In genomic region chr6:127255286-127255685, GRCh38 we compare ENCODE assay signal across 37 cellular contexts.
"Had no signal": no experiment of that assay in that cellular context is flagged by ENCODE, and none has a peak within 500 bp of the region (broad histone marks: within the 10 kb centered on the region; RNA-seq: fewer than 3 reads in every experiment).

No MANE protein-coding gene starts in this region.

- H3K9me3 Mint-ChIP-seq: activated B cell treated with CpG ODN at 0.5 μM for 24 hours; activated CD4-positive, alpha-beta memory T cell treated with anti-CD3 and anti-CD28 coated beads for 36 hours; activated CD8-positive, alpha-beta T cell treated with anti-CD3 and anti-CD28 coated beads for 36 hours; activated naive CD4-positive, alpha-beta T cell treated with anti-CD3 and anti-CD28 coated beads for 36 hours; activated naive CD4-positive, alpha-beta T cell treated with anti-CD3 and anti-CD28 coated beads, Interleukin-2, amount 50 U/mL, for 72 hours; activated naive CD8-positive, alpha-beta T cell treated with anti-CD3 and anti-CD28 coated beads for 36 hours; activated T-cell treated with anti-CD3 and anti-CD28 coated beads, Interleukin-2, amount 50 U/mL, for 4 hours; activated T-cell treated with anti-CD3 and anti-CD28 coated beads, Interleukin-2, amount 50 U/mL, for 72 hours; activated T-helper 1 cell treated with anti-CD3 and anti-CD28 coated beads, Interleukin-12 subunit alpha, Interleukin-12 subunit beta, Interleukin-2, Interleukin-4 antibody, amounts not matched to agents 30 ng/mL and 10 ng/mL and 1 ng/mL, durations not matched to agents 14 hours and 24 hours and 36 hours; activated T-helper 17 cell treated with anti-CD3 and anti-CD28 coated beads, Interleukin-2, amount 50 U/mL, for 72 hours; central memory CD8-positive, alpha-beta T cell; T-helper 1 cell treated with Interleukin-12 subunit alpha and Interleukin-12 subunit beta and Interleukin-4 antibody, amounts not matched to agents 30 μg/mL and 1 μg/mL, for 36 hours; T-helper 2 cell treated with Interferon-gamma antibody and Interleukin-4, amounts not matched to agents 5 μg/mL and 100 μg/mL, for 36 hours had no signal

- H3K27ac ChIP-seq: adrenal gland, body of pancreas, brain microvascular endothelial cell, breast epithelium, VCaP had no signal

- H3K36me3 Mint-ChIP-seq: activated CD4-positive, alpha-beta memory T cell treated with anti-CD3 and anti-CD28 coated beads for 36 hours; activated naive CD4-positive, alpha-beta T cell treated with anti-CD3 and anti-CD28 coated beads, Interleukin-2, amount 50 U/mL, for 72 hours; activated naive CD8-positive, alpha-beta T cell treated with anti-CD3 and anti-CD28 coated beads for 36 hours had no signal

- ATAC-seq: activated CD8-positive, alpha-beta T cell treated with anti-CD3 and anti-CD28 coated beads for 36 hours; activated naive CD4-positive, alpha-beta T cell treated with anti-CD3 and anti-CD28 coated beads, Interleukin-2, amount 50 U/mL, for 72 hours; activated T-cell treated with anti-CD3 and anti-CD28 coated beads, Interleukin-2, amount 50 U/mL, for 4 hours; activated T-cell treated with anti-CD3 and anti-CD28 coated beads, Interleukin-2, amount 50 U/mL, for 72 hours; activated T-helper 17 cell treated with anti-CD3 and anti-CD28 coated beads, Interleukin-2, amount 50 U/mL, for 72 hours; body of pancreas had no signal

- H3K27ac Mint-ChIP-seq: activated B cell treated with CpG ODN at 0.5 μM for 24 hours; activated CD4-positive, alpha-beta memory T cell treated with anti-CD3 and anti-CD28 coated beads for 36 hours; activated CD8-positive, alpha-beta T cell treated with anti-CD3 and anti-CD28 coated beads for 36 hours; activated naive CD4-positive, alpha-beta T cell treated with anti-CD3 and anti-CD28 coated beads for 36 hours; activated naive CD8-positive, alpha-beta T cell treated with anti-CD3 and anti-CD28 coated beads for 36 hours; activated T-cell treated with anti-CD3 and anti-CD28 coated beads, Interleukin-2, amount 50 U/mL, for 72 hours; activated T-helper 1 cell treated with anti-CD3 and anti-CD28 coated beads, Interleukin-12 subunit alpha, Interleukin-12 subunit beta, Interleukin-2, Interleukin-4 antibody, amounts not matched to agents 30 ng/mL and 10 ng/mL and 1 ng/mL, durations not matched to agents 14 hours and 24 hours and 36 hours; activated T-helper 17 cell treated with anti-CD3 and anti-CD28 coated beads, Interleukin-2, amount 50 U/mL, for 72 hours; T-helper 1 cell treated with Interleukin-12 subunit alpha and Interleukin-12 subunit beta and Interleukin-4 antibody, amounts not matched to agents 30 μg/mL and 1 μg/mL, for 36 hours; T-helper 2 cell treated with Interferon-gamma antibody and Interleukin-4, amounts not matched to agents 5 μg/mL and 100 μg/mL, for 36 hours had no signal

- H3K4me1 ChIP-seq: adrenal gland, body of pancreas, breast epithelium had no signal

- H3K27me3 ChIP-seq: adrenal gland, body of pancreas, brain microvascular endothelial cell, breast epithelium had no signal

- H3K27me3 Mint-ChIP-seq: activated naive CD8-positive, alpha-beta T cell treated with anti-CD3 and anti-CD28 coated beads for 36 hours had no signal

- DNase-seq: activated B cell treated with CpG ODN at 0.5 μM for 24 hours; activated CD4-positive, alpha-beta memory T cell treated with anti-CD3 and anti-CD28 coated beads for 36 hours; activated CD4-positive, alpha-beta T cell treated with anti-CD3 and anti-CD28 coated beads for 48 hours; activated CD4-positive, alpha-beta T cell treated with anti-CD3 and anti-CD28 coated beads, Interleukin-2, amount 50 U/mL, for 1 hour; activated CD4-positive, alpha-beta T cell treated with anti-CD3 and anti-CD28 coated beads, Interleukin-2, amount 50 U/mL, for 4 hours; activated CD4-positive, CD25-positive, alpha-beta regulatory T cell treated with anti-CD3 and anti-CD28 coated beads, Interleukin-2, amount 50 U/mL, for 72 hours; activated CD8-positive, alpha-beta memory T cell treated with anti-CD3 and anti-CD28 coated beads, Interleukin-2, amount 50 U/mL, for 4 hours; activated CD8-positive, alpha-beta T cell treated with anti-CD3 and anti-CD28 coated beads for 36 hours; activated effector memory CD4-positive, alpha-beta T cell treated with anti-CD3 and anti-CD28 coated beads, Interleukin-2, amount 50 U/mL, for 16 hours; activated gamma-delta T cell treated with Interleukin-2 at 50 U/mL for 16 hours; activated naive CD4-positive, alpha-beta T cell; activated naive CD4-positive, alpha-beta T cell treated with anti-CD3 and anti-CD28 coated beads for 36 hours; activated naive CD4-positive, alpha-beta T cell treated with anti-CD3 and anti-CD28 coated beads, Interleukin-2, amount 50 U/mL, for 16 hours; activated naive CD8-positive, alpha-beta T cell treated with anti-CD3 and anti-CD28 coated beads for 36 hours; activated T-cell treated with anti-CD3 and anti-CD28 coated beads for 4 hours; activated T-cell treated with anti-CD3 and anti-CD28 coated beads, Interleukin-2, amount 50 U/mL, for 1 hour; activated T-cell treated with anti-CD3 and anti-CD28 coated beads, Interleukin-2, amount 50 U/mL, for 4 hours; activated T-cell treated with anti-CD3 and anti-CD28 coated beads, Interleukin-2, amount 50 U/mL, for 72 hours; adrenal gland; amniotic stem cell; body of pancreas; brain microvascular endothelial cell; caudate nucleus; cerebellar nuclear complex; T-helper 1 cell; T-helper 2 cell; T-helper 9 cell had no signal

- H3K9me3 ChIP-seq: adrenal gland, body of pancreas, breast epithelium had no signal

- H3K4me3 Mint-ChIP-seq: activated B cell treated with CpG ODN at 0.5 μM for 24 hours; activated CD4-positive, alpha-beta memory T cell treated with anti-CD3 and anti-CD28 coated beads for 36 hours; activated CD8-positive, alpha-beta T cell treated with anti-CD3 and anti-CD28 coated beads for 36 hours; activated naive CD4-positive, alpha-beta T cell treated with anti-CD3 and anti-CD28 coated beads for 36 hours; activated naive CD8-positive, alpha-beta T cell treated with anti-CD3 and anti-CD28 coated beads for 36 hours; activated T-cell treated with anti-CD3 and anti-CD28 coated beads, Interleukin-2, amount 50 U/mL, for 4 hours; activated T-cell treated with anti-CD3 and anti-CD28 coated beads, Interleukin-2, amount 50 U/mL, for 72 hours; activated T-helper 1 cell treated with anti-CD3 and anti-CD28 coated beads, Interleukin-12 subunit alpha, Interleukin-12 subunit beta, Interleukin-2, Interleukin-4 antibody, amounts not matched to agents 30 ng/mL and 10 ng/mL and 1 ng/mL, durations not matched to agents 14 hours and 24 hours and 36 hours; activated T-helper 17 cell treated with anti-CD3 and anti-CD28 coated beads, Interleukin-2, amount 50 U/mL, for 72 hours; central memory CD8-positive, alpha-beta T cell; T-helper 1 cell treated with Interleukin-12 subunit alpha and Interleukin-12 subunit beta and Interleukin-4 antibody, amounts not matched to agents 30 μg/mL and 1 μg/mL, for 36 hours; T-helper 2 cell treated with Interferon-gamma antibody and Interleukin-4, amounts not matched to agents 5 μg/mL and 100 μg/mL, for 36 hours had no signal

- H3K4me3 ChIP-seq: adrenal gland, body of pancreas, breast epithelium had no signal

- FAIRE-seq: astrocyte, TTC549 had no signal

- H3K36me3 ChIP-seq: adrenal gland, brain microvascular endothelial cell, breast epithelium had no signal

- H3K4me1 Mint-ChIP-seq: activated B cell treated with CpG ODN at 0.5 μM for 24 hours; activated naive CD8-positive, alpha-beta T cell treated with anti-CD3 and anti-CD28 coated beads for 36 hours; activated T-helper 17 cell treated with anti-CD3 and anti-CD28 coated beads, Interleukin-2, amount 50 U/mL, for 72 hours; central memory CD8-positive, alpha-beta T cell had no signal
